In genomic region chr2:219206442-219207253, GRCh38 we compare ENCODE assay signal across 1 cellular context.
TF ChIP-seq lines count a peak whose summit lies in the region.

Gene ZFAND2B, plus strand, starts transcription at chr2:219206782. Its CDS starts 206 bp downstream, at chr2:219206988.

TF ChIP-seq in HepG2, 621 proteins besides CTCF, POLR2A, EP300 and RAD21 (continued from another document and continues in another):
- TF ChIP-seq ZBTB25 (CRISPR knock-in tag; IDR thresholded peaks at IDR 0.05) (peak; percentile 83; the same call in 1 of the 2 replicates), AHDC1 (CRISPR knock-in tag; IDR thresholded peaks at IDR 0.05; ENCODE audit: borderline replicate concordance) (no peak), THAP11 (CRISPR knock-in tag; IDR thresholded peaks at IDR 0.05) (peak; percentile 80), NRL (CRISPR knock-in tag; IDR thresholded peaks at IDR 0.05; ENCODE audit: borderline replicate concordance) (peak; percentile 94), ZNF282 (IDR thresholded peaks at IDR 0.05; ENCODE audit: partially characterized antibody) (no peak), TRIM24 (CRISPR knock-in tag; IDR thresholded peaks at IDR 0.05) (no peak), ZNF232 (CRISPR knock-in tag; IDR thresholded peaks at IDR 0.05; ENCODE audit: borderline replicate concordance) (no peak; the same call in 1 of the 2 replicates), ZNF326 (CRISPR knock-in tag; IDR thresholded peaks at IDR 0.05; ENCODE audit: borderline replicate concordance) (0 out of 2 replicates have a peak, but pooled peaks have one; percentile 71), ZBTB37 (CRISPR knock-in tag; IDR thresholded peaks at IDR 0.05) (no peak), CREM (IDR thresholded peaks at IDR 0.05) (no peak; the same call in none of the 2 replicates), CREM (CRISPR knock-in tag; IDR thresholded peaks at IDR 0.05) (no peak), DNMT1 (CRISPR knock-in tag; IDR thresholded peaks at IDR 0.05) (no peak), ZSCAN5A (CRISPR knock-in tag; IDR thresholded peaks at IDR 0.05; ENCODE audit: borderline replicate concordance) (peak; percentile 60; the same call in 1 of the 2 replicates), ZBTB46 (CRISPR knock-in tag; IDR thresholded peaks at IDR 0.05; ENCODE audit: borderline replicate concordance) (no peak), PHF21A (CRISPR knock-in tag; IDR thresholded peaks at IDR 0.05) (peak; percentile 18; the same call in 1 of the 2 replicates), MIER3 (CRISPR knock-in tag; IDR thresholded peaks at IDR 0.05; ENCODE audit: borderline replicate concordance) (peak; percentile 87; the same call in 1 of the 2 replicates), ZNF703 (CRISPR knock-in tag; IDR thresholded peaks at IDR 0.05; ENCODE audit: borderline replicate concordance) (no peak), KLF12 (CRISPR knock-in tag; IDR thresholded peaks at IDR 0.05; ENCODE audit: borderline replicate concordance) (no peak), HNF4A (CRISPR knock-in tag; IDR thresholded peaks at IDR 0.05) (peak; percentile 84), AGO1 (IDR thresholded peaks at IDR 0.05; ENCODE audit: low read depth, low read length, poor library complexity, severe bottlenecking) (peak; percentile 96), KLF6 (CRISPR knock-in tag; IDR thresholded peaks at IDR 0.05) (peak; percentile 51; the same call in 1 of the 2 replicates), ARID2 (CRISPR knock-in tag; IDR thresholded peaks at IDR 0.05; ENCODE audit: borderline replicate concordance) (peak; percentile 98), MYNN (CRISPR knock-in tag; IDR thresholded peaks at IDR 0.05; ENCODE audit: low read depth) (no peak), SMAD9 (CRISPR knock-in tag; IDR thresholded peaks at IDR 0.05) (peak; percentile 42; the same call in 1 of the 2 replicates), ZNF850 (CRISPR knock-in tag; conservative IDR thresholded peaks at IDR 0.05) (no peak), CBX1 (IDR thresholded peaks at IDR 0.05; ENCODE audit: low read depth) (no peak), ZNF766 (CRISPR knock-in tag; IDR thresholded peaks at IDR 0.05; ENCODE audit: borderline replicate concordance) (0 out of 2 replicates have a peak, but pooled peaks have one; percentile 65), CENPX (CRISPR knock-in tag; IDR thresholded peaks at IDR 0.05) (no peak), ZNF609 (CRISPR knock-in tag; IDR thresholded peaks at IDR 0.05; ENCODE audit: borderline replicate concordance) (no peak), BRD4 (CRISPR knock-in tag; IDR thresholded peaks at IDR 0.05) (peak; percentile 91), PTBP1 (IDR thresholded peaks at IDR 0.05; ENCODE audit: low read depth, low read length, poor library complexity, severe bottlenecking) (peak; percentile 87), ZGPAT (CRISPR knock-in tag; IDR thresholded peaks at IDR 0.05) (peak; percentile 62), ZNF362 (CRISPR knock-in tag; IDR thresholded peaks at IDR 0.05; ENCODE audit: borderline replicate concordance) (no peak; the same call in 1 of the 2 replicates), XBP1 (CRISPR knock-in tag; IDR thresholded peaks at IDR 0.05) (no peak), ZNF33B (CRISPR knock-in tag; IDR thresholded peaks at IDR 0.05) (no peak)
